ENCODE assay signal across 8 cellular contexts in the genomic region with DNA sequence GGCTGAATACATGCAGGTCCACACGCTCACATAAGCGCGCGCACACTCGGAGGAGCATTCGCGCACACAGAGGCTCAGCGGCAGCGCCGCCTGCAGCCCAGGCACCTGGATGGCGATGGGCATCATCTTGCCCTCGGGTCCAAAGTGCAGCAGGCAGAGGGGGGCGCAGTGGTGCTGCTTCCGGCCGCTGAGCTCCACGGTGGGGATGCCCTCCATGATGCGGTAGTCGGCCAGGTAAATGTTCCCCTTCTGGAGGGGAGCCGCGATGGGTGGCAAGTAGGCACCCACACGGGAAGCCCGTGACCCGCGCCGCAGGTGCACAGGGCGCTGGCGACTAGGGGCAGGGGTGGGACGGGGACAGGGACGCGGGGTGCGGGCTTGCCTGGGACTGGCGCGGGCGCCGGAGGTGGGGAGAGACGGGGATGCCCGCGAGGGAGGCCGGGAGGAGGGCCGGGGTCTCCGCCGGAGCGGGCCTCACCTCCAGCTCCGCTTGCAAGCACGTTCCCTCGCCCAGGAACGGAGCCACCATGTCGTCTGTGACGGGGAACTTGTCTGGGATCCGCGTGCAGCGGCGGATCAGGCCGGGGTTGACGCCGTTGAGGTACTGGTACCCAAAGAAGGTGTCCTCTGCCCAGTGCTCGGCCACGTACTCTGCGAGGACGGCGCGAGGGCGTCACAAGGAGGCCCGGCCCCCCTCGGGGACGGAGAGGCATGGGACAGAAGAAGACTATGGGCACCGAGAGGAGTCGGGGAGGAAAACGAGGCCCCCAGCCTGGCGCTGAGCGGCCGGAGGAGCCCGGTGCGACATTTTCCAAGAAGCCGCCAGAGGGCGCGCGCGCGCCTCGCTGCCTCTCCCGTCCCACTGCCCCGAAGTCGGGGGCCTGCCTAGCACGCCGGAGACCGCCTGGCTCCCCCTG. TPM values are rescaled to one million over a fixed set of nuclear protein-coding genes. Genes with fewer than 3 reads are reported as not detected.
DNase-seq lines count a peak whose midpoint lies in the region; ATAC-seq and TF ChIP-seq lines count a peak whose summit lies in the region.

No MANE protein-coding gene starts in this region.

- peak; percentile 69 for ATAC-seq in HG03432 (IDR thresholded peaks at IDR 0.05; ENCODE audit: unreplicated experiment)

- DNase-seq in NOMO-1 treated with dmso at 0.1 percent for 144 hours (lab: John Stamatoyannopoulos, UW; ENCODE audit: unreplicated experiment) = peak; percentile 57
- peak; percentile 80 for DNase-seq in activated CD8-positive, alpha-beta memory T cell treated with anti-CD3 and anti-CD28 coated beads, Interleukin-2, amount 50 U/mL, for 4 hours
- no peak for DNase-seq in epithelial cell of proximal tubule (ENCODE audit: low read depth)
- peak; percentile 65 for DNase-seq in mucosa of gallbladder (ENCODE audit: low spot score)
- peak; percentile 59 to 62 for DNase-seq in stimulated activated CD8-positive, alpha-beta memory T cell treated with anti-CD3 and anti-CD28 coated beads, Interleukin-4, amount 100 ng/mL, for 1 hour (ENCODE audit: low read depth in 2 of 2, low spot score in 1 of 2)
- DNase-seq in GOT3 (lab: John Stamatoyannopoulos, UW) = no peak

- peak; percentile 78 for TF ChIP-seq CTCF in epithelial cell of proximal tubule (conservative IDR thresholded peaks at IDR 0.05; ENCODE audit: low read depth, low read length)

- H3K4me3 ChIP-seq in GM08714 (ENCODE audit: low read length) (peak overlapping the region; percentile 36; the same call in 1 of the 2 replicates), epithelial cell of proximal tubule (ENCODE audit: low read depth, low read length) (peak overlapping the region; percentile 51)

RNA-seq across cellular contexts. Expression of a gene that starts 8.0 kb away (rescaled TPM):
- total RNA-seq in epithelial cell of proximal tubule (0.35 TPM in 1 of 2 replicates, not detected in the other), mucosa of gallbladder (0.43 TPM)

RNA-seq across cellular contexts. Expression of a gene that starts 38.8 kb away (rescaled TPM):
- total RNA-seq in epithelial cell of proximal tubule = 0.36 TPM in 1 of 2 replicates, not detected in the other
- total RNA-seq in mucosa of gallbladder = not detected

RNA-seq across cellular contexts. Expression of a gene that starts 40.7 kb away (rescaled TPM):
- total RNA-seq in epithelial cell of proximal tubule = 0.07 and 1.3 TPM in 2 replicates
- total RNA-seq in mucosa of gallbladder = 14.0 TPM

RNA-seq across cellular contexts. Expression of a gene that starts 44.4 kb away (rescaled TPM):
- total RNA-seq in epithelial cell of proximal tubule (0.35 TPM in 1 of 2 replicates, not detected in the other), mucosa of gallbladder (0.78 TPM)

Comparison
In these comparisons a context has a peak if more than half of its experiments do, and no peak if none do; other contexts are left out.
1. DNase-seq: peak in NOMO-1 treated with dmso at 0.1 percent for 144 hours (single experiment), activated CD8-positive, alpha-beta memory T cell treated with anti-CD3 and anti-CD28 coated beads, Interleukin-2, amount 50 U/mL, for 4 hours (single experiment), mucosa of gallbladder (single experiment) and stimulated activated CD8-positive, alpha-beta memory T cell treated with anti-CD3 and anti-CD28 coated beads, Interleukin-4, amount 100 ng/mL, for 1 hour (2 of 2); none in epithelial cell of proximal tubule (single experiment) and GOT3 (single experiment).